In the genomic region with DNA sequence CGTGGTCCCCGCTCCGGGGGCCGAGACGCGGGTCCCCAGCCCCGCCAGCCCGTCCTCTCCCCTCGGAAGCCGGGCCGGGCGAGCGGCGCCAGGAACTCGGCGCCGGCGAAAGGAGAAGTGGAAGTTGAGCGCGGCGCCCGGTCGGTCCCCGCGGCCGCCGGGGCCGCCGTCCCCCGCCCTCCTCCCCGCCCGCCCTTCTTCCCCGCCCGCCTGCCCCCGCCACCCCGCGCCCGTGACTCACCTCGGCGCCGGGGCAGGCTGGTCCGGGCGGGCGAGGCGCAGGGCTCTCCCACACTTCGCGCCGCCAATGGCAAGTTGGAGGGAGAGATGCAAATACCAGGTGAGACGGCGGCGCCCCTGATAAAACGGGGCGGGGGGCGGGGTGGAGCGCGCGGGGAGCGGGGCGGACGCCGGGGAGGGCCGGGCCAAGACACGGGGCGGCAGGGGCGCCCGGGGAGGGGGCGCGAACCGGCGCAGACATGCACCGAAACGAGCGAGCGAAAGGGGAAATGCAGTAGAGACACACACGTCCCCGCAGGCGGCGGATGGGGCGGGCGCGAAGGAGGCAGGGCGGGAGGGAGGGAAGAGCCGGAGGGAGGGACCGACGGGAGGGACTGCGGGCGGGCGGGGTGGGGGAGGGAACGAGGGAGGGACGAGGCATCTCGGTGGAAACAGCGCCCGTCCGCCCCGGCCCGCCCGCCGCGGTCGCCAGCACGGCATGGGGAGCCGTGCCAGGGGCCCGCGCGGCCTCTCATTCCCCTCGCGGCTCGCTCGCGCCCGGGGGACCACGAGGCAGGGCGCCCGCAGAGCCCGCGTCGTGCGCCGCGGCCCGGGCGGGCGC, we compare ENCODE assay signal across 8 cellular contexts. TPM values are rescaled to one million over a fixed set of nuclear protein-coding genes. Genes with fewer than 3 reads are reported as not detected.
DNase-seq lines count a peak whose midpoint lies in the region; ATAC-seq lines count a peak whose summit lies in the region.

A gene (minus strand): TSS at position 119 of the 841 bp plus-strand sequence. CDS start 29,167 bp downstream, outside the sequence.

- peaks cover 31% of the 10 kb centered on the region for H3K4me1 ChIP-seq in CD4-positive, alpha-beta memory T cell (ENCODE audit: insufficient read depth, low read length)

- H3K27me3 ChIP-seq in CD4-positive, alpha-beta memory T cell (ENCODE audit: insufficient read depth, low read length) = no peaks in the 10 kb centered on the region

- intact Hi-C loops in CD4-positive, alpha-beta memory T cell (cut with micrococcal nuclease) = loop anchor here (2.0 kb wide), 1 partner anchor 24 kb away; no protein-coding TSS in a partner anchor

- in situ Hi-C loops in T47D (cut with HindIII; ENCODE audit: low pct_unique_long_range_greater_than_20kb, low sequenced_read_pairs) = no loop called here

- ATAC-seq in GM19395 (IDR thresholded peaks at IDR 0.05; ENCODE audit: unreplicated experiment) = peak; percentile 41

- no peaks in the 10 kb centered on the region for H3K9me3 ChIP-seq in CD4-positive, alpha-beta memory T cell (ENCODE audit: control insufficient read depth in 1 of 2, low read length in 2 of 2)

- CTCF ChIA-PET in CD4-positive, alpha-beta memory T cell (lab: Charles Lee; ENCODE audit: partially characterized antibody) = interaction anchor here (0.9 to 4.8 kb wide), 5 partner anchors 7 to 33 kb away, joined by 3 to 27 read pairs (median 4); no protein-coding TSS in a partner anchor

- H3K4me3 Mint-ChIP-seq in CD4-positive, alpha-beta memory T cell = peak within 1 kb of the TSS; percentile 89 to 94 (median 92)

- no peaks in the 10 kb centered on the region for H3K27me3 Mint-ChIP-seq in CD4-positive, alpha-beta memory T cell

- H3K27ac ChIP-seq in CD4-positive, alpha-beta memory T cell (ENCODE audit: low read depth, low read length) = peak within 1 kb of the TSS; percentile 70

- H3K4me1 Mint-ChIP-seq in CD4-positive, alpha-beta memory T cell = peaks cover 14 to 43% (median 28%) of the 10 kb centered on the region in 4 donors

- H3K27ac Mint-ChIP-seq in CD4-positive, alpha-beta memory T cell = peak within 1 kb of the TSS; percentile 75 to 93 (median 91)

- peaks cover 0 to 9% of the 10 kb centered on the region in 2 donors for H3K36me3 Mint-ChIP-seq in CD4-positive, alpha-beta memory T cell

- POLR2A ChIA-PET in CD4-positive, alpha-beta memory T cell (lab: Charles Lee; ENCODE audit: partially characterized antibody) = interaction anchor here (0.7 to 7.1 kb wide), 7 partner anchors 8 to 31 kb away, joined by 4 to 57 read pairs (median 11); no protein-coding TSS in a partner anchor

- peaks cover 0 to 2% (median 0%) of the 10 kb centered on the region in 8 donors for H3K9me3 Mint-ChIP-seq in CD4-positive, alpha-beta memory T cell

- DNase-seq in CD4-positive, alpha-beta memory T cell = peak; percentile 43 to 79 (median 48)
- DNase-seq in LHCN-M2 (ENCODE audit: low read depth) (peak; percentile 45), T-helper 22 cell (ENCODE audit: low read depth) (peak; percentile 64), T47D (ENCODE audit: low read depth in 1 of 2, low spot score in 1 of 2) (peak; percentile 51 to 77), kidney tubule cell (ENCODE audit: low spot score) (peak; percentile 79), T1000 (lab: John Stamatoyannopoulos, UW) (no peak)
- DNase-seq in stimulated activated CD4-positive, alpha-beta T cell treated with anti-CD3 and anti-CD28 coated beads, TNF-alpha, amount 100 ng/mL, for 4 hours (ENCODE audit: low read depth in 3 of 3) = peak in 2 of 3 experiments; percentile 38 to 39

- H3K4me3 ChIP-seq in CD4-positive, alpha-beta memory T cell (ENCODE audit: low read length in 2 of 2) = peak within 1 kb of the TSS; percentile 57 to 76

- no peaks in the 10 kb centered on the region for H3K36me3 ChIP-seq in CD4-positive, alpha-beta memory T cell (ENCODE audit: insufficient read depth, low read length)

RNA-seq across cellular contexts. Expression of the gene that starts here (rescaled TPM):
- total RNA-seq in CD4-positive, alpha-beta memory T cell = 10 to 100 TPM; 29.8 to 31.3 TPM
- 10 to 100 TPM in 1 of 2 donors, 1 to 10 TPM in 1; 7.4 to 18.6 TPM for polyA plus RNA-seq in CD4-positive, alpha-beta memory T cell
- total RNA-seq in LHCN-M2 (2014; rRNA removed) = 14.2 and 14.7 TPM in 2 replicates
- 15.2 TPM for polyA plus RNA-seq in LHCN-M2 (2012)
